ENCODE assay signal across 13 cellular contexts in the genomic region with DNA sequence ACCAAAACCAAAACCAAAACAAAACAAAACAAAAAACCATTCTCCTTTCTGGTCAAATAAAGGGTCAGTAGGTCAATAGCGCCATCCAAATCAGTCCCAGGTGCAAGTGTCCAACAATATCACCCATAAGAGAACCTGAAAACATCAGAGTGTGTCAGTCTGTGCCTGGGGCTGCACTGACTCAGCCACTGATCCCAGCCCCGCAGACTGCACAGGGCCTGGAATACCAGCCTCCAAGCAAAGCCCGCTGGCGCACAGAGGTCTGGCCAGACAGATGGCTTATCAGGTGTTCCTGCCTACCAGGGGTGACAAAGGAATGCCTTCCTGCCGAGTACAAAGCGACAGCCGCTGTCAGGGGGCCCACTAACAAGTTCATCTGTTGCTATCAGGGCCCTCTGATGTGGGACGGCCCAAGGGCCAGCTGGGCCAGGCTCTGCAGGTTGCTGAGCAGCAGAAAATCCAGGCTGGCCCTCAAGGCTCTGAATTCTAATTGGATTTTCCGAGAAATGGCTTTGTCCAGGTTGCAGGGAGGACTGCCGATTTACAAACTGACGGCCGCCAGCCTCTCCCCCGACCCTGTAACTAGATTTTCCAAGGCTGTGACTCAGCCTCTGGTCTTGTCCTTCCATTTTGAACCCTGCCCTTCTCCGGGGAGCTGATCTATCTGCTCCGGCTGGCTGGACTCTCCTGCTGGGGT. TPM values are rescaled to one million over a fixed set of nuclear protein-coding genes. Genes with fewer than 3 reads are reported as not detected.
DNase-seq lines count a peak whose midpoint lies in the region; ATAC-seq and TF ChIP-seq lines count a peak whose summit lies in the region.
"Had no signal": no experiment of that assay in that cellular context is flagged by ENCODE, and none has a peak within 500 bp of the region (broad histone marks: within the 10 kb centered on the region; RNA-seq: fewer than 3 reads in every experiment).

No MANE protein-coding gene starts in this region.

- no peak overlapping the region for H3K56ac ChIP-seq in H9 (ENCODE audit: insufficient read length, low read depth, low read length)

- H3K4me2 ChIP-seq in H9 (ENCODE audit: insufficient read depth, insufficient read length, low read length) (no peak overlapping the region), PC-9 (peak overlapping the region; percentile 71)

- H2BK5ac ChIP-seq in H9 (ENCODE audit: insufficient read length, low read length): no peak overlapping the region

- H4K20me1 ChIP-seq in H9 (ENCODE audit: control insufficient read depth, insufficient read depth, insufficient read length): no peaks in the 10 kb centered on the region
- H4K20me1 ChIP-seq in PC-9 (ENCODE audit: insufficient read depth): no peaks in the 10 kb centered on the region

- H3K23ac ChIP-seq in H9 (ENCODE audit: insufficient read length, low read depth, low read length): no peak overlapping the region

- H3K4ac ChIP-seq in H9 (ENCODE audit: low read depth, low read length): no peak overlapping the region

- H3K79me2 ChIP-seq in H9 (ENCODE audit: insufficient read depth, low read length): no peaks in the 10 kb centered on the region
- H3K79me2 ChIP-seq in PC-9 (ENCODE audit: low read depth): no peaks in the 10 kb centered on the region

- H3K4me3 ChIP-seq in PC-9 (peak overlapping the region; percentile 10; the same call in 1 of the 2 replicates), endodermal cell (ENCODE audit: low read length) (no peak overlapping the region)
- H3K4me3 ChIP-seq: ovary had no signal

- no peak overlapping the region for H3K18ac ChIP-seq in H9 (ENCODE audit: insufficient read length, low read depth, low read length)

- H3K4me1 ChIP-seq in H9 (ENCODE audit: insufficient read depth, low read length) (no peaks in the 10 kb centered on the region; the same call in 1 of the 2 replicates), PC-9 (replicated peaks; ENCODE audit: insufficient read depth) (peaks cover 28% of the 10 kb centered on the region), endodermal cell (ENCODE audit: control insufficient read depth, insufficient read depth, low read length) (no peaks in the 10 kb centered on the region)

- peak; percentile 62 for DNase-seq in H9
- DNase-seq in PC-9: peak; percentile 84 to 86
- peak; percentile 94 for DNase-seq in endodermal cell
- DNase-seq in nephron progenitor cell: peak; percentile 45
- DNase-seq in naive thymus-derived CD8-positive, alpha-beta T cell: no peak
- DNase-seq in NCI-H1105 (lab: John Stamatoyannopoulos, UW): no peak
- DNase-seq in NK-92 treated with Interleukin-12 subunit alpha and Interleukin-12 subunit beta, amount 100 ng/mL, for 24 hours (lab: John Stamatoyannopoulos, UW): no peak
- DNase-seq in activated T-cell treated with anti-CD3 and anti-CD28 coated beads, Interleukin-2, amount 50 U/mL, for 1 hour: no peak
- DNase-seq: activated CD8-positive, alpha-beta T cell treated with anti-CD3 and anti-CD28 coated beads, Interleukin-2, amount 10 ng/mL, durations not matched to agents 7 days and 5 days; activated naive CD8-positive, alpha-beta T cell treated with anti-CD3 and anti-CD28 coated beads for 36 hours; CD4-positive, alpha-beta T cell; T-helper 1 cell had no signal

- H3K27ac Mint-ChIP-seq in H9 (no peak overlapping the region; a peak in 1 of 7 replicates), endodermal cell (peak overlapping the region; percentile 71), nephron progenitor cell (peak overlapping the region; percentile 81)
- no peak overlapping the region for H3K27ac Mint-ChIP-seq in naive thymus-derived CD8-positive, alpha-beta T cell
- H3K27ac Mint-ChIP-seq: activated CD8-positive, alpha-beta T cell treated with anti-CD3 and anti-CD28 coated beads, Interleukin-2, amount 10 ng/mL, durations not matched to agents 7 days and 5 days; activated naive CD8-positive, alpha-beta T cell treated with anti-CD3 and anti-CD28 coated beads for 36 hours; CD4-positive, alpha-beta T cell had no signal

- H3K9ac ChIP-seq in H9 (ENCODE audit: extremely low read depth, insufficient read length, low read length) (no peak overlapping the region), endodermal cell (ENCODE audit: extremely low read depth, low read length, poor library complexity, severe bottlenecking) (no peak overlapping the region)

- TF ChIP-seq CTCF in H9 (conservative IDR thresholded peaks at IDR 0.05) (no peak), PC-9 (conservative IDR thresholded peaks at IDR 0.05) (no peak), endodermal cell (conservative IDR thresholded peaks at IDR 0.05) (no peak), nephron progenitor cell (IDR thresholded peaks at IDR 0.05) (no peak)

- H2AFZ ChIP-seq in H9 (ENCODE audit: low read length) (no peak overlapping the region), PC-9 (no peak overlapping the region)

- H3K27me3 Mint-ChIP-seq in H9 (ENCODE audit: low read depth): peaks cover 31% of the 10 kb centered on the region
- H3K27me3 Mint-ChIP-seq in endodermal cell (ENCODE audit: insufficient read depth): peaks cover 17% of the 10 kb centered on the region
- H3K27me3 Mint-ChIP-seq in nephron progenitor cell (ENCODE audit: low read depth, poor library complexity): peaks cover 19% of the 10 kb centered on the region
- H3K27me3 Mint-ChIP-seq in naive thymus-derived CD8-positive, alpha-beta T cell: peaks cover 32 to 88% (median 38%) of the 10 kb centered on the region in 5 donors

- no TSS peak for BruUV-seq in PC-9 (replicated peaks; lab: Mats Ljungman, UMichigan)

- H3K9me3 ChIP-seq in H9 (ENCODE audit: control insufficient read depth, low read depth, low read length) (no peaks in the 10 kb centered on the region), PC-9 (ENCODE audit: insufficient read depth, low read depth) (no peaks in the 10 kb centered on the region), endodermal cell (ENCODE audit: control insufficient read depth, low read length) (peaks cover 10% of the 10 kb centered on the region)
- H3K9me3 ChIP-seq: ovary had no signal

- intact Hi-C loops in PC-9 (cut with micrococcal nuclease; ENCODE audit: unreplicated experiment): loop anchor here (5.0 kb wide), 1 partner anchor 282 kb away; no protein-coding TSS in a partner anchor

- H3K23me2 ChIP-seq in H9 (ENCODE audit: insufficient read length, low read depth, low read length, poor library complexity, severe bottlenecking): no peaks in the 10 kb centered on the region

- CTCF ChIA-PET in PC-9 (lab: Charles Lee): interaction anchor here (0.7 kb wide), 1 partner anchor 83 kb away, joined by 8 read pairs; no protein-coding TSS in a partner anchor

- H2AK5ac ChIP-seq in H9 (ENCODE audit: insufficient read length, low read length): no peak overlapping the region

- H3K27ac ChIP-seq in H9 (ENCODE audit: insufficient read length, low read depth, low read length): no peak overlapping the region
- peak overlapping the region; percentile 64 for H3K27ac ChIP-seq in PC-9
- peak overlapping the region; percentile 50 for H3K27ac ChIP-seq in endodermal cell (ENCODE audit: low read depth, low read length)
- H3K27ac ChIP-seq: ovary had no signal

- no peak for ATAC-seq in naive thymus-derived CD8-positive, alpha-beta T cell
- ATAC-seq: activated CD8-positive, alpha-beta T cell treated with anti-CD3 and anti-CD28 coated beads, Interleukin-2, amount 10 ng/mL, durations not matched to agents 7 days and 5 days had no signal

- H3K36me3 Mint-ChIP-seq in H9 (ENCODE audit: insufficient read depth in 1 of 3, low read depth in 3 of 3) (no peaks in the 10 kb centered on the region; a peak in 1 of 7 replicates), endodermal cell (ENCODE audit: low read depth) (no peaks in the 10 kb centered on the region), nephron progenitor cell (ENCODE audit: low read depth) (no peaks in the 10 kb centered on the region)
- no peaks in the 10 kb centered on the region for H3K36me3 Mint-ChIP-seq in naive thymus-derived CD8-positive, alpha-beta T cell
- H3K36me3 Mint-ChIP-seq: activated naive CD8-positive, alpha-beta T cell treated with anti-CD3 and anti-CD28 coated beads for 36 hours had no signal

- no peak overlapping the region for H3T11ph ChIP-seq in H9 (ENCODE audit: low read length)

- POLR2A ChIA-PET in PC-9 (lab: Charles Lee; ENCODE audit: unreplicated experiment): interaction anchor here (0.6 kb wide), 1 partner anchor 78 kb away, joined by 7 read pairs; no protein-coding TSS in a partner anchor
- POLR2A ChIA-PET in naive thymus-derived CD8-positive, alpha-beta T cell (lab: Charles Lee): no interaction called here

- no peak overlapping the region for H4K91ac ChIP-seq in H9 (ENCODE audit: insufficient read length, low read depth, low read length)

- no peak overlapping the region for H4K5ac ChIP-seq in H9 (ENCODE audit: insufficient read length, low read depth, low read length)

- no peaks in the 10 kb centered on the region for H3K9me2 ChIP-seq in PC-9 (ENCODE audit: insufficient read depth)

- no peak overlapping the region for H2BK20ac ChIP-seq in H9 (ENCODE audit: low read depth, low read length, poor library complexity, severe bottlenecking)

- peaks cover 18% of the 10 kb centered on the region; the same call in 1 of the 2 replicates for H3F3A ChIP-seq in PC-9 (ENCODE audit: insufficient read depth, low read depth)

- no CpG with 5 or more reads among the region's 15 CpGs for WGBS in H9 (ENCODE audit: extremely low coverage, insufficient read length, low lambda C conversion rate)
- 22 to 30% methylated on average over 11 to 15 of the region's 15 CpGs for WGBS in endodermal cell (ENCODE audit: insufficient coverage in 1 of 2, insufficient read length in 1 of 2), 2 experiments

- H3K14ac ChIP-seq in H9 (ENCODE audit: insufficient read depth, low read length): no peak overlapping the region; the same call in 1 of the 2 replicates

- H3K27me3 ChIP-seq in H9 (ENCODE audit: insufficient read depth, low read length): no peaks in the 10 kb centered on the region
- H3K27me3 ChIP-seq in PC-9 (ENCODE audit: insufficient read depth, low read depth): no peaks in the 10 kb centered on the region
- no peaks in the 10 kb centered on the region for H3K27me3 ChIP-seq in endodermal cell (ENCODE audit: control insufficient read depth, insufficient read depth, low read length, poor library complexity, severe bottlenecking)
- H3K27me3 ChIP-seq: ovary had no signal

- H4K8ac ChIP-seq in H9 (replicated peaks; ENCODE audit: insufficient read length, low read depth, low read length): no peak overlapping the region

- no peaks in the 10 kb centered on the region for H3K79me1 ChIP-seq in H9 (ENCODE audit: insufficient read depth, low read depth, low read length, poor library complexity, severe bottlenecking)

- no peak overlapping the region for H2BK15ac ChIP-seq in H9 (ENCODE audit: low read depth, low read length)

- H3K4me3 Mint-ChIP-seq in H9 (no peak overlapping the region; a peak in 1 of 5 replicates), endodermal cell (peak overlapping the region; percentile 18), nephron progenitor cell (no peak overlapping the region)
- H3K4me3 Mint-ChIP-seq in naive thymus-derived CD8-positive, alpha-beta T cell: no peak overlapping the region
- H3K4me3 Mint-ChIP-seq: activated CD8-positive, alpha-beta T cell treated with anti-CD3 and anti-CD28 coated beads, Interleukin-2, amount 10 ng/mL, durations not matched to agents 7 days and 5 days; activated naive CD8-positive, alpha-beta T cell treated with anti-CD3 and anti-CD28 coated beads for 36 hours; CD4-positive, alpha-beta T cell had no signal

- H3K4me1 Mint-ChIP-seq in H9 (peaks cover 20 to 24% of the 10 kb centered on the region in 2 experiments), endodermal cell (peaks cover 21% of the 10 kb centered on the region), nephron progenitor cell (peaks cover 25% of the 10 kb centered on the region)
- H3K4me1 Mint-ChIP-seq in naive thymus-derived CD8-positive, alpha-beta T cell: peaks cover 0 to 7% (median 2%) of the 10 kb centered on the region in 4 donors

- H2BK120ac ChIP-seq in H9 (ENCODE audit: low read depth, low read length, poor library complexity, severe bottlenecking): no peak overlapping the region

- H3K9me3 Mint-ChIP-seq in H9: no peaks in the 10 kb centered on the region
- peaks cover 2% of the 10 kb centered on the region for H3K9me3 Mint-ChIP-seq in endodermal cell
- peaks cover 7% of the 10 kb centered on the region for H3K9me3 Mint-ChIP-seq in nephron progenitor cell
- H3K9me3 Mint-ChIP-seq in naive thymus-derived CD8-positive, alpha-beta T cell: peaks cover 0 to 8% (median 2%) of the 10 kb centered on the region in 9 donors
- H3K9me3 Mint-ChIP-seq: activated naive CD8-positive, alpha-beta T cell treated with anti-CD3 and anti-CD28 coated beads for 36 hours; CD4-positive, alpha-beta T cell had no signal

- H3K36me3 ChIP-seq in PC-9 (ENCODE audit: low read depth) (no peaks in the 10 kb centered on the region), endodermal cell (ENCODE audit: control insufficient read depth, insufficient read depth, low read length) (no peaks in the 10 kb centered on the region)
- H3K36me3 ChIP-seq: ovary had no signal

- H2BK12ac ChIP-seq in H9 (ENCODE audit: insufficient read length, low read depth, low read length): no peak overlapping the region

RNA-seq across cellular contexts. Expression of gene TMEM51, which starts 13.7 kb away (rescaled TPM):
- 4.6 and 4.8 TPM in 2 replicates for total RNA-seq in H9 (2021)
- total RNA-seq in PC-9 (2021): 11.7 and 12.7 TPM in 2 replicates
- total RNA-seq in endodermal cell: 10 to 100 TPM; 12.1 TPM
- 10.0 TPM for polyA plus RNA-seq in endodermal cell (2013, experiment 1 of 2)
- 9.6 TPM for polyA plus RNA-seq in endodermal cell (2013, experiment 2 of 2)
- total RNA-seq in naive thymus-derived CD8-positive, alpha-beta T cell: not detected
- not detected for polyA plus RNA-seq in naive thymus-derived CD8-positive, alpha-beta T cell
- total RNA-seq: activated naive CD8-positive, alpha-beta T cell treated with anti-CD3 and anti-CD28 coated beads for 36 hours; CD4-positive, alpha-beta T cell had no signal

Comparison
In these comparisons a context has a peak if more than half of its experiments do, and no peak if none do; other contexts are left out.
1. DNase-seq: peak in H9 (single experiment), PC-9 (2 of 2), endodermal cell (single experiment) and nephron progenitor cell (single experiment); none in naive thymus-derived CD8-positive, alpha-beta T cell (0 of 10), NCI-H1105 (single experiment), NK-92 treated with Interleukin-12 subunit alpha and Interleukin-12 subunit beta, amount 100 ng/mL, for 24 hours (single experiment) and activated T-cell treated with anti-CD3 and anti-CD28 coated beads, Interleukin-2, amount 50 U/mL, for 1 hour (single experiment).
2. H3K27ac Mint-ChIP-seq: peak in endodermal cell (single experiment) and nephron progenitor cell (single experiment); none in H9 (0 of 3) and naive thymus-derived CD8-positive, alpha-beta T cell (0 of 10).